ENCODE assay signal across 26 cellular contexts in the genomic region with DNA sequence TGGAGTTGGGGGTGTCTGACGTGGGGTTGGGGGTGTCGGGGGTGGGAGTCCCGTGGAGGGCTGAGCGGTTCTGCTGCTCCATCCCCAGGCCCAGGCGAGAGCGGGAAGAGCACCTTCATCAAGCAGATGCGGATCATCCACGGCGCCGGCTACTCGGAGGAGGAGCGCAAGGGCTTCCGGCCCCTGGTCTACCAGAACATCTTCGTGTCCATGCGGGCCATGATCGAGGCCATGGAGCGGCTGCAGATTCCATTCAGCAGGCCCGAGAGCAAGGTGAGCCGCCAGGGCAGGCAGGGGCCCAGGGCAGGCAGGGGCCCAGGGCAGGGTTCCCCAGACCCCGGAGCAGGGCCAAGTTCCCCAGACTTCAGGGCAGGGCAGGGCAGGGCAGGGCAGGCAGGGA. TPM values are rescaled to one million over a fixed set of nuclear protein-coding genes. Genes with fewer than 3 reads are reported as not detected.
DNase-seq lines count a peak whose midpoint lies in the region; ATAC-seq, FAIRE-seq and TF ChIP-seq lines count a peak whose summit lies in the region.
"Had no signal": no experiment of that assay in that cellular context is flagged by ENCODE, and none has a peak within 500 bp of the region (broad histone marks: within the 10 kb centered on the region; RNA-seq: fewer than 3 reads in every experiment).

No MANE protein-coding gene starts in this region.

- H2AFZ ChIP-seq in OCI-LY3 (ENCODE audit: low read depth, low read length) (no peak overlapping the region), H1 (ENCODE audit: low read length) (no peak overlapping the region)
- H2AFZ ChIP-seq: GM23248 had no signal

- no peak overlapping the region for H2BK12ac ChIP-seq in H1 (ENCODE audit: low read depth, low read length)

- TF ChIP-seq POLR2A in H1 (IDR thresholded peaks at IDR 0.05; ENCODE audit: control extremely low read depth in 1 of 2, low read depth in 2 of 2, low read length in 2 of 2) = no peak

- POLR2A ChIA-PET in H1 (lab: Charles Lee; ENCODE audit: partially characterized antibody) = no interaction called here

- peak overlapping the region; percentile 54 for H4K91ac ChIP-seq in H1 (replicated peaks; ENCODE audit: insufficient read length, low read length)

- no peak overlapping the region for H3K56ac ChIP-seq in H1 (replicated peaks; ENCODE audit: insufficient read length, low read depth, low read length)

- no peak for TF ChIP-seq EP300 in H1 (IDR thresholded peaks at IDR 0.05; ENCODE audit: borderline replicate concordance in 1 of 2, low read depth in 2 of 2, low read length in 2 of 2)

- H2BK15ac ChIP-seq in H1 (ENCODE audit: low read length) = no peak overlapping the region

- H3K14ac ChIP-seq in H1 (ENCODE audit: insufficient read length) = no peak overlapping the region

- H3K9ac ChIP-seq in OCI-LY3 (ENCODE audit: low read length) = no peak overlapping the region
- no peak overlapping the region for H3K9ac ChIP-seq in H1 (replicated peaks in 1 of 4; ENCODE audit: extremely low read depth in 1 of 4, low read depth in 3 of 4, low read length in 3 of 4)
- H3K9ac ChIP-seq: GM23248 had no signal

- DNase-seq in Right ventricle myocardium inferior (ENCODE audit: missing footprints) (peak; percentile 59), left ventricle myocardium superior (no peak), H1 (ENCODE audit: low read depth in 1 of 2, low spot score in 2 of 2) (no peak), T-helper 9 cell (no peak)
- no peak for DNase-seq in stimulated activated effector memory CD8-positive, alpha-beta T cell treated with anti-CD3 and anti-CD28 coated beads, Interleukin-12 subunit alpha, Interleukin-12 subunit beta, amount 100 ng/mL, for 72 hours (ENCODE audit: low spot score in 2 of 2)
- DNase-seq in activated CD4-positive, alpha-beta T cell treated with anti-CD3 and anti-CD28 coated beads, Interleukin-2, amount 50 U/mL, for 48 hours = no peak
- DNase-seq: ACHN; AML-193; BE2C; Caco-2; CD4-positive, CD25-positive, alpha-beta regulatory T cell; CD8-positive, alpha-beta T cell; DMS153; EL; GDM1; GM23248; H9 had no signal

- peaks cover 4% of the 10 kb centered on the region; the same call in 1 of the 2 replicates for H3K23me2 ChIP-seq in H1 (ENCODE audit: low read depth, low read length)

- no peak for ATAC-seq in Right ventricle myocardium inferior
- no peak for ATAC-seq in left ventricle myocardium superior
- ATAC-seq in stimulated activated effector memory CD8-positive, alpha-beta T cell treated with anti-CD3 and anti-CD28 coated beads, Interleukin-12 subunit alpha, Interleukin-12 subunit beta, amount 100 ng/mL, for 72 hours = peak; percentile 31
- ATAC-seq in HG03378 (IDR thresholded peaks at IDR 0.05; ENCODE audit: unreplicated experiment) = no peak
- ATAC-seq: A549; CD8-positive, alpha-beta T cell; GM12878; HCT116 had no signal

- H3K4me1 Mint-ChIP-seq in stimulated activated effector memory CD8-positive, alpha-beta T cell treated with anti-CD3 and anti-CD28 coated beads, Interleukin-12 subunit alpha, Interleukin-12 subunit beta, amount 100 ng/mL, for 72 hours = peaks cover 21% of the 10 kb centered on the region

- no peak overlapping the region for H3K18ac ChIP-seq in H1 (ENCODE audit: extremely low read depth, low read length)

- CTCF ChIA-PET in H1 (lab: Charles Lee; ENCODE audit: partially characterized antibody) = interaction anchor here (1.8 to 12.0 kb wide), 2 partner anchors 10 to 20 kb away, joined by 9 to 166 read pairs; no protein-coding TSS in a partner anchor

- H2BK20ac ChIP-seq in H1 (ENCODE audit: low read length) = no peak overlapping the region

- no peak overlapping the region for H2BK120ac ChIP-seq in H1 (replicated peaks; ENCODE audit: low read depth, low read length)

- H2BK5ac ChIP-seq in H1 (ENCODE audit: low read depth, low read length) = no peak overlapping the region

- TF ChIP-seq RAD21 in H1 (IDR thresholded peaks at IDR 0.05 in 1 of 2, conservative IDR thresholded peaks at IDR 0.05 in 1 of 2; ENCODE audit: low read depth in 2 of 2, low read length in 2 of 2) = no peak

- H3K27me3 ChIP-seq in OCI-LY3 (ENCODE audit: low read depth, low read length) (no peaks in the 10 kb centered on the region), H1 (replicated peaks in 1 of 4; ENCODE audit: control insufficient read depth in 3 of 4, extremely low read depth in 1 of 4, insufficient read depth in 3 of 4, low read length in 3 of 4) (no peaks in the 10 kb centered on the region; a peak in 1 of 7 replicates)
- H3K27me3 ChIP-seq: BE2C had no signal

- no peak overlapping the region for H3K4me3 Mint-ChIP-seq in stimulated activated effector memory CD8-positive, alpha-beta T cell treated with anti-CD3 and anti-CD28 coated beads, Interleukin-12 subunit alpha, Interleukin-12 subunit beta, amount 100 ng/mL, for 72 hours
- H3K4me3 Mint-ChIP-seq: CD4-positive, CD25-positive, alpha-beta regulatory T cell; CD8-positive, alpha-beta T cell; H9 had no signal

- H3K9me3 ChIP-seq in OCI-LY3 (ENCODE audit: insufficient read depth, low read length) = no peaks in the 10 kb centered on the region
- H3K9me3 ChIP-seq in H1 (ENCODE audit: insufficient read depth in 2 of 2, low read depth in 1 of 2, low read length in 1 of 2) = no peaks in the 10 kb centered on the region
- H3K9me3 ChIP-seq: A549, BE2C, Caco-2 had no signal

- no peak overlapping the region for H4K5ac ChIP-seq in H1 (ENCODE audit: insufficient read length, low read depth, low read length)

- H3K27ac ChIP-seq in OCI-LY3 (ENCODE audit: low read length) (no peak overlapping the region), H1 (ENCODE audit: low read depth, low read length) (no peak overlapping the region)
- H3K27ac ChIP-seq: 22Rv1, A549, C4-2B, GM23248 had no signal

- H3K9me3 Mint-ChIP-seq in stimulated activated effector memory CD8-positive, alpha-beta T cell treated with anti-CD3 and anti-CD28 coated beads, Interleukin-12 subunit alpha, Interleukin-12 subunit beta, amount 100 ng/mL, for 72 hours = no peaks in the 10 kb centered on the region
- H3K9me3 Mint-ChIP-seq: CD4-positive, CD25-positive, alpha-beta regulatory T cell; CD8-positive, alpha-beta T cell had no signal

- intact Hi-C loops in Right ventricle myocardium inferior (cut with DNase I) (no loop called here), left ventricle myocardium superior (cut with micrococcal nuclease) (no loop called here)

- H3K4me2 ChIP-seq in OCI-LY3 (ENCODE audit: low read length) = peak overlapping the region; percentile 94
- no peak overlapping the region for H3K4me2 ChIP-seq in H1 (ENCODE audit: insufficient read depth in 1 of 2, low read depth in 2 of 2, low read length in 2 of 2)
- H3K4me2 ChIP-seq: A549 had no signal

- H3K36me3 Mint-ChIP-seq in stimulated activated effector memory CD8-positive, alpha-beta T cell treated with anti-CD3 and anti-CD28 coated beads, Interleukin-12 subunit alpha, Interleukin-12 subunit beta, amount 100 ng/mL, for 72 hours = peaks cover 67% of the 10 kb centered on the region
- H3K36me3 Mint-ChIP-seq: CD4-positive, CD25-positive, alpha-beta regulatory T cell; CD8-positive, alpha-beta T cell had no signal

- no peak overlapping the region for H3K4ac ChIP-seq in H1 (replicated peaks; ENCODE audit: insufficient read length, low read depth, low read length)

- TF ChIP-seq CTCF in OCI-LY3 (IDR thresholded peaks at IDR 0.05; ENCODE audit: low read depth, low read length) (no peak), H1 (IDR thresholded peaks at IDR 0.05; ENCODE audit: control extremely low read depth in 1 of 3, insufficient read depth in 1 of 3, low read depth in 1 of 3, low read length in 3 of 3) (no peak)

- FAIRE-seq in H1 (lab: Jason Lieb, UNC) = no peak
- FAIRE-seq: A549, GM12878, GM19239 had no signal

- H3K4me1 ChIP-seq in OCI-LY3 (ENCODE audit: low read length) = peaks cover 72% of the 10 kb centered on the region
- peaks cover 0 to 5% (median 2%) of the 10 kb centered on the region in 4 experiments; a peak in 1 of 7 replicates for H3K4me1 ChIP-seq in H1 (replicated peaks in 1 of 4; ENCODE audit: control insufficient read depth in 3 of 4, insufficient read depth in 4 of 4, low read length in 3 of 4)
- H3K4me1 ChIP-seq: A549, BE2C, Caco-2 had no signal

- H3K4me3 ChIP-seq in OCI-LY3 (ENCODE audit: low read length) (peak overlapping the region; percentile 89; the same call in 1 of the 2 replicates), H1 (ENCODE audit: extremely low read depth in 1 of 4, insufficient read depth in 2 of 4, low read depth in 3 of 4, low read length in 4 of 4) (no peak overlapping the region)
- H3K4me3 ChIP-seq: A549, GM12878, GM23248 had no signal

- WGBS in H1 (ENCODE audit: extremely low coverage in 1 of 2, insufficient coverage in 1 of 2, insufficient read length in 1 of 2, insufficient replicate concordance in 2 of 2, low coverage in 1 of 2, low lambda C conversion rate in 2 of 2, missing lambda C conversion rate in 1 of 2), 2 experiments = 93% methylated on average over 17 of the region's 20 CpGs; no CpG with 5 or more reads in 1 of the 2 experiments

- H3K36me3 ChIP-seq in OCI-LY3 (replicated peaks; ENCODE audit: low read depth, low read length) (peaks cover 46% of the 10 kb centered on the region), H1 (ENCODE audit: control insufficient read depth in 2 of 4, insufficient read depth in 4 of 4, low read length in 3 of 4) (no peaks in the 10 kb centered on the region)
- H3K36me3 ChIP-seq: BE2C had no signal

- H3K79me1 ChIP-seq in H1 (ENCODE audit: low read depth, low read length) = no peaks in the 10 kb centered on the region

- H3K27ac Mint-ChIP-seq in stimulated activated effector memory CD8-positive, alpha-beta T cell treated with anti-CD3 and anti-CD28 coated beads, Interleukin-12 subunit alpha, Interleukin-12 subunit beta, amount 100 ng/mL, for 72 hours = no peak overlapping the region
- H3K27ac Mint-ChIP-seq: CD8-positive, alpha-beta T cell had no signal

- no peak overlapping the region for H4K8ac ChIP-seq in H1 (ENCODE audit: extremely low read depth, insufficient read depth, low read length)

- no peak overlapping the region for H2AK5ac ChIP-seq in H1 (ENCODE audit: low read depth, low read length)

- peaks cover 50% of the 10 kb centered on the region for H3K79me2 ChIP-seq in OCI-LY3 (ENCODE audit: low read length)
- H3K79me2 ChIP-seq in H1 (ENCODE audit: control insufficient read depth in 1 of 2, insufficient read depth in 2 of 2, low read length in 2 of 2) = no peaks in the 10 kb centered on the region

- peaks cover 6% of the 10 kb centered on the region; the same call in 1 of the 2 replicates for H4K20me1 ChIP-seq in OCI-LY3 (ENCODE audit: insufficient read depth, low read length)
- peaks cover 0 to 7% of the 10 kb centered on the region in 2 experiments for H4K20me1 ChIP-seq in H1 (replicated peaks in 1 of 2; ENCODE audit: control insufficient read depth in 1 of 2, insufficient read depth in 2 of 2, low read length in 2 of 2)

- no peak overlapping the region for H3K23ac ChIP-seq in H1 (ENCODE audit: insufficient read length)

RNA-seq across cellular contexts. Expression of a gene that starts 12.7 kb away (rescaled TPM):
- 2.9 TPM for total RNA-seq in Right ventricle myocardium inferior
- 2.1 TPM for total RNA-seq in left ventricle myocardium superior
- total RNA-seq in H1 (2021; fragmentation: NEBNext Ultra II Directional; extraction: Animal tissue kit (Norgen Biotek cat#: 25700)) = 0.25 and 0.26 TPM in 2 replicates
- 0.36 and 0.45 TPM in 2 replicates for polyA plus RNA-seq in H1 (2011; rRNA removed)
- polyA plus RNA-seq in H1 (2011; cell fraction: cytosol; rRNA removed) = 0.61 TPM
- 0.16 TPM for polyA plus RNA-seq in H1 (2011; cell fraction: nucleus; rRNA removed)
- polyA plus RNA-seq in H1 (2012, experiment 1 of 2) = 0.13 to 0.46 TPM (median 0.29 TPM) in 3 of 4 replicates, not detected in the other
- 0.14 TPM for polyA plus RNA-seq in H1 (2012, experiment 2 of 2)
- 0.36 TPM for polyA plus RNA-seq in H1 (2013, experiment 1 of 2)
- polyA plus RNA-seq in H1 (2013, experiment 2 of 2) = 0.40 TPM
- 0.07 and 0.13 TPM in 2 replicates for polyA minus RNA-seq in H1 (2011; rRNA and poly(A)+ RNA removed)
- polyA minus RNA-seq in H1 (2011; cell fraction: cytosol; rRNA and poly(A)+ RNA removed) = not detected
- polyA minus RNA-seq in H1 (2011; cell fraction: nucleus; rRNA and poly(A)+ RNA removed) = not detected
- total RNA-seq: Caco-2, GM23248, H4, H9 had no signal
- polyA plus RNA-seq: GM23248 had no signal

RNA-seq across cellular contexts. Expression of a gene that starts 30.1 kb away (rescaled TPM):
- total RNA-seq in Right ventricle myocardium inferior (1.2 TPM), left ventricle myocardium superior (1.0 TPM)
- not detected in 2 replicates for total RNA-seq in H1 (2021; fragmentation: NEBNext Ultra II Directional; extraction: Animal tissue kit (Norgen Biotek cat#: 25700))
- polyA plus RNA-seq in H1 (2011; rRNA removed) = 0.05 TPM in 1 of 2 replicates, not detected in the other
- polyA plus RNA-seq in H1 (2011; cell fraction: cytosol; rRNA removed) = not detected
- not detected for polyA plus RNA-seq in H1 (2011; cell fraction: nucleus; rRNA removed)
- not detected in 4 replicates for polyA plus RNA-seq in H1 (2012, experiment 1 of 2)
- polyA plus RNA-seq in H1 (2012, experiment 2 of 2) = not detected
- not detected for polyA plus RNA-seq in H1 (2013, experiment 1 of 2)
- polyA plus RNA-seq in H1 (2013, experiment 2 of 2) = not detected
- polyA minus RNA-seq in H1 (2011; rRNA and poly(A)+ RNA removed) = not detected in 2 replicates
- polyA minus RNA-seq in H1 (2011; cell fraction: cytosol; rRNA and poly(A)+ RNA removed) = not detected
- polyA minus RNA-seq in H1 (2011; cell fraction: nucleus; rRNA and poly(A)+ RNA removed) = not detected
- total RNA-seq: Caco-2, GM23248, H4, H9 had no signal
- polyA plus RNA-seq: GM23248 had no signal

RNA-seq across cellular contexts. Expression of a gene that starts 37.2 kb away (rescaled TPM):
- 23.7 TPM for total RNA-seq in Right ventricle myocardium inferior
- total RNA-seq in left ventricle myocardium superior = 27.8 TPM
- total RNA-seq in H1 (2021; fragmentation: NEBNext Ultra II Directional; extraction: Animal tissue kit (Norgen Biotek cat#: 25700)) = 103 and 105 TPM in 2 replicates
- 89.2 and 119 TPM in 2 replicates for polyA plus RNA-seq in H1 (2011; rRNA removed)
- 75.6 TPM for polyA plus RNA-seq in H1 (2011; cell fraction: cytosol; rRNA removed)
- 144 TPM for polyA plus RNA-seq in H1 (2011; cell fraction: nucleus; rRNA removed)
- polyA plus RNA-seq in H1 (2012, experiment 1 of 2) = 69.2 to 103 TPM (median 103 TPM) in 4 replicates
- polyA plus RNA-seq in H1 (2012, experiment 2 of 2) = 80.4 TPM
- 121 TPM for polyA plus RNA-seq in H1 (2013, experiment 1 of 2)
- polyA plus RNA-seq in H1 (2013, experiment 2 of 2) = 121 TPM
- 50.0 and 55.6 TPM in 2 replicates for polyA minus RNA-seq in H1 (2011; rRNA and poly(A)+ RNA removed)
- polyA minus RNA-seq in H1 (2011; cell fraction: cytosol; rRNA and poly(A)+ RNA removed) = 68.7 TPM
- 52.1 TPM for polyA minus RNA-seq in H1 (2011; cell fraction: nucleus; rRNA and poly(A)+ RNA removed)

RNA-seq across cellular contexts. Expression of a gene that starts 54.3 kb away (rescaled TPM):
- total RNA-seq in Right ventricle myocardium inferior (64.7 TPM), left ventricle myocardium superior (74.6 TPM)
- 19.9 and 21.1 TPM in 2 replicates for total RNA-seq in H1 (2021; fragmentation: NEBNext Ultra II Directional; extraction: Animal tissue kit (Norgen Biotek cat#: 25700))
- polyA plus RNA-seq in H1 (2011; rRNA removed) = 6.2 and 13.6 TPM in 2 replicates
- polyA plus RNA-seq in H1 (2011; cell fraction: cytosol; rRNA removed) = 10.8 TPM
- polyA plus RNA-seq in H1 (2011; cell fraction: nucleus; rRNA removed) = 19.0 TPM
- polyA plus RNA-seq in H1 (2012, experiment 1 of 2) = 13.5 to 20.6 TPM (median 17.0 TPM) in 4 replicates
- polyA plus RNA-seq in H1 (2012, experiment 2 of 2) = 13.5 TPM
- 18.3 TPM for polyA plus RNA-seq in H1 (2013, experiment 1 of 2)
- polyA plus RNA-seq in H1 (2013, experiment 2 of 2) = 17.5 TPM
- 4.9 and 7.8 TPM in 2 replicates for polyA minus RNA-seq in H1 (2011; rRNA and poly(A)+ RNA removed)
- 10.4 TPM for polyA minus RNA-seq in H1 (2011; cell fraction: cytosol; rRNA and poly(A)+ RNA removed)
- 6.6 TPM for polyA minus RNA-seq in H1 (2011; cell fraction: nucleus; rRNA and poly(A)+ RNA removed)
